ENCODE assay signal across 19 cellular contexts in the genomic region with DNA sequence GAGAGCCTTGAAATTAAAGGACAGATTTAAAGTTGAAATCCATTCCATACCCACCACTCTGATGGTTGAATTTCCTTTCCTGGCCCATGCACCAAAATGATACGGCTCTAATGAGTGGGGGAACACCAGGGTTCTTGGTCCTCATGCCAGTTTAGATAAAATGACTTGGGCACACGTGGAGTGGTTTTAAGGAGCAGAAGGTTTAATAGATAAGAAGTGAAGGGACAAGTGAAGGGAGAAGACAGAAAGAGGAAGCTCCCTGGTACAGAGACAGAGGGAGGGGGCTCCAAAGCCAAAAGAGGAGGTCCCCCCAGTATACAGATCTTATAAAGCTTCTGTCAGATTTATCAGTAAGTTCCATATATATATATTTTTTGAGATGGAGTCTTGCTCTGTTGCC. TPM values are rescaled to one million over a fixed set of nuclear protein-coding genes. Genes with fewer than 3 reads are reported as not detected.
DNase-seq lines count a peak whose midpoint lies in the region; ATAC-seq and TF ChIP-seq lines count a peak whose summit lies in the region.
"Had no signal": no experiment of that assay in that cellular context is flagged by ENCODE, and none has a peak within 500 bp of the region (broad histone marks: within the 10 kb centered on the region; RNA-seq: fewer than 3 reads in every experiment).

No MANE protein-coding gene starts in this region.

- no peak overlapping the region for H3K27ac ChIP-seq in CD8-positive, alpha-beta T cell (ENCODE audit: low read depth, low read length)
- no peak overlapping the region for H3K27ac ChIP-seq in naive thymus-derived CD4-positive, alpha-beta T cell (ENCODE audit: low read depth, low read length)
- H3K27ac ChIP-seq: epithelial cell of prostate had no signal

- intact Hi-C loops in CD8-positive, alpha-beta T cell (cut with DNase I, micrococcal nuclease): no loop called here
- intact Hi-C loops in naive thymus-derived CD4-positive, alpha-beta T cell (cut with micrococcal nuclease): no loop called here
- intact Hi-C loops in sciatic nerve (cut with DNase I): no loop called here

- no peak overlapping the region for H3K4me3 Mint-ChIP-seq in CD8-positive, alpha-beta T cell
- H3K4me3 Mint-ChIP-seq in activated naive CD8-positive, alpha-beta T cell: peak overlapping the region; percentile 63
- H3K4me3 Mint-ChIP-seq in naive thymus-derived CD4-positive, alpha-beta T cell: peak overlapping the region in 4 of 10 donors; percentile 19 to 85 (median 44)

- POLR2A ChIA-PET in CD8-positive, alpha-beta T cell (lab: Charles Lee): no interaction called here
- POLR2A ChIA-PET in naive thymus-derived CD4-positive, alpha-beta T cell (lab: Charles Lee): interaction anchor here (0.6 kb wide), 1 partner anchor 60 kb away, joined by 4 read pairs; no protein-coding TSS in a partner anchor

- no peak for TF ChIP-seq CTCF in CD8-positive, alpha-beta T cell (IDR thresholded peaks at IDR 0.05)

- no peak for ATAC-seq in CD8-positive, alpha-beta T cell
- no peak for ATAC-seq in naive thymus-derived CD4-positive, alpha-beta T cell
- ATAC-seq in HG02588 (IDR thresholded peaks at IDR 0.05; ENCODE audit: unreplicated experiment): no peak
- no peak for ATAC-seq in sciatic nerve
- ATAC-seq: left cardiac atrium had no signal

- H3K4me1 Mint-ChIP-seq in CD8-positive, alpha-beta T cell (ENCODE audit: low read depth): peaks cover 38% of the 10 kb centered on the region
- H3K4me1 Mint-ChIP-seq in activated naive CD8-positive, alpha-beta T cell (ENCODE audit: low read depth): peaks cover 47% of the 10 kb centered on the region
- H3K4me1 Mint-ChIP-seq in naive thymus-derived CD4-positive, alpha-beta T cell: peaks cover 29 to 51% (median 39%) of the 10 kb centered on the region in 7 donors

- H3K9me3 Mint-ChIP-seq in CD8-positive, alpha-beta T cell: peaks cover 12% of the 10 kb centered on the region
- H3K9me3 Mint-ChIP-seq in activated naive CD8-positive, alpha-beta T cell (ENCODE audit: low read depth): peaks cover 12% of the 10 kb centered on the region
- H3K9me3 Mint-ChIP-seq in naive thymus-derived CD4-positive, alpha-beta T cell: peaks cover 0 to 38% (median 23%) of the 10 kb centered on the region in 11 donors

- peaks cover 43% of the 10 kb centered on the region for H3K36me3 Mint-ChIP-seq in CD8-positive, alpha-beta T cell
- H3K36me3 Mint-ChIP-seq in activated naive CD8-positive, alpha-beta T cell: peaks cover 28% of the 10 kb centered on the region
- peaks cover 9 to 49% (median 39%) of the 10 kb centered on the region in 5 donors for H3K36me3 Mint-ChIP-seq in naive thymus-derived CD4-positive, alpha-beta T cell

- DNase-seq in CD8-positive, alpha-beta T cell: no peak
- peak in 68 of 76 experiments; percentile 8 to 88 (median 56) for DNase-seq in HUDEP-2 (lab: John Stamatoyannopoulos, UW; ENCODE audit: unreplicated experiment in 76 of 76)
- no peak for DNase-seq in naive thymus-derived CD4-positive, alpha-beta T cell
- no peak for DNase-seq in anterior cingulate cortex (lab: John Stamatoyannopoulos, UW)
- DNase-seq in sciatic nerve (ENCODE audit: low spot score): no peak
- DNase-seq: activated CD4-positive, alpha-beta T cell treated with anti-CD3 and anti-CD28 coated beads for 4 hours; activated effector memory CD4-positive, alpha-beta T cell treated with anti-CD3 and anti-CD28 coated beads, Interleukin-2, amount 50 U/mL, for 16 hours; C1 segment of cervical spinal cord; GDM1; heart left ventricle; left cardiac atrium; NCI-H1092; NCI-H2171 treated with DMSO at 0.1 percent for 48 hours; NK-92 treated with Interleukin-12 subunit alpha and Interleukin-12 subunit beta, amount 100 ng/mL, for 24 hours; stimulated activated CD4-positive, alpha-beta T cell treated with anti-CD3 and anti-CD28 coated beads, Interleukin-2, amount 100 ng/mL, for 24 hours; stimulated activated CD8-positive, alpha-beta memory T cell treated with anti-CD3 and anti-CD28 coated beads, Interleukin-4, amount 100 ng/mL, for 48 hours had no signal

- H3K27me3 ChIP-seq in CD8-positive, alpha-beta T cell (ENCODE audit: insufficient read depth, low read length): no peaks in the 10 kb centered on the region
- H3K27me3 ChIP-seq in naive thymus-derived CD4-positive, alpha-beta T cell (ENCODE audit: control insufficient read depth in 2 of 2, insufficient read depth in 2 of 2, low read length in 2 of 2): no peaks in the 10 kb centered on the region
- H3K27me3 ChIP-seq: heart left ventricle had no signal

- no peak overlapping the region for H3K4me3 ChIP-seq in CD8-positive, alpha-beta T cell (ENCODE audit: low read depth, low read length)
- no peak overlapping the region for H3K4me3 ChIP-seq in naive thymus-derived CD4-positive, alpha-beta T cell (ENCODE audit: low read length)
- H3K4me3 ChIP-seq: heart left ventricle had no signal

- peaks cover 9% of the 10 kb centered on the region for H3K36me3 ChIP-seq in CD8-positive, alpha-beta T cell (ENCODE audit: insufficient read depth, low read length)
- H3K36me3 ChIP-seq in naive thymus-derived CD4-positive, alpha-beta T cell (ENCODE audit: control insufficient read depth in 2 of 3, insufficient read depth in 3 of 3, low read length in 3 of 3): peaks cover 0 to 20% (median 5%) of the 10 kb centered on the region in 3 experiments

- H3K9me3 ChIP-seq in CD8-positive, alpha-beta T cell (ENCODE audit: low read length): peaks cover 12% of the 10 kb centered on the region
- peaks cover 0 to 17% (median 6%) of the 10 kb centered on the region in 3 experiments for H3K9me3 ChIP-seq in naive thymus-derived CD4-positive, alpha-beta T cell (ENCODE audit: control insufficient read depth in 2 of 3, low read length in 3 of 3)

- H3K27ac Mint-ChIP-seq in CD8-positive, alpha-beta T cell: peak overlapping the region; percentile 74
- H3K27ac Mint-ChIP-seq in activated naive CD8-positive, alpha-beta T cell: peak overlapping the region; percentile 68
- H3K27ac Mint-ChIP-seq in naive thymus-derived CD4-positive, alpha-beta T cell: peak overlapping the region; percentile 28 to 85 (median 67)

- H3K4me1 ChIP-seq in CD8-positive, alpha-beta T cell (ENCODE audit: insufficient read depth, low read length): peaks cover 4% of the 10 kb centered on the region
- H3K4me1 ChIP-seq in naive thymus-derived CD4-positive, alpha-beta T cell (ENCODE audit: control insufficient read depth in 2 of 2, insufficient read depth in 2 of 2, low read length in 2 of 2): peaks cover 0 to 5% of the 10 kb centered on the region in 2 donors

- H3K27me3 Mint-ChIP-seq in CD8-positive, alpha-beta T cell (ENCODE audit: low read depth): no peaks in the 10 kb centered on the region
- H3K27me3 Mint-ChIP-seq in activated naive CD8-positive, alpha-beta T cell: no peaks in the 10 kb centered on the region
- H3K27me3 Mint-ChIP-seq in naive thymus-derived CD4-positive, alpha-beta T cell: no peaks in the 10 kb centered on the region

- CTCF ChIA-PET in CD8-positive, alpha-beta T cell (lab: Charles Lee): no interaction called here
- CTCF ChIA-PET in naive thymus-derived CD4-positive, alpha-beta T cell (lab: Charles Lee): no interaction called here

RNA-seq across cellular contexts. Expression of a gene that starts 22.7 kb away (rescaled TPM):
- 10 to 100 TPM; 45.1 to 47.1 TPM for total RNA-seq in CD8-positive, alpha-beta T cell
- total RNA-seq in naive thymus-derived CD4-positive, alpha-beta T cell: 100 to 1,000 TPM in 1 of 5 experiments, 10 to 100 TPM in 4; 75.0 to 115 (median 89.2) TPM
- 10 to 100 TPM; 20.3 to 28.4 TPM for polyA plus RNA-seq in naive thymus-derived CD4-positive, alpha-beta T cell
- 49.3 TPM for total RNA-seq in sciatic nerve

Comparison
In these comparisons a context has a peak if more than half of its experiments do, and no peak if none do; other contexts are left out.
1. DNase-seq: peak in HUDEP-2 (68 of 76); none in CD8-positive, alpha-beta T cell (0 of 7), naive thymus-derived CD4-positive, alpha-beta T cell (0 of 9), anterior cingulate cortex (0 of 58) and sciatic nerve (single experiment).
2. Peak in every context shown above with its lines, with median percentiles within 50 percentile points of each other: H3K27ac Mint-ChIP-seq.